14 cellular contexts compared by ENCODE assay signal in the genomic region with DNA sequence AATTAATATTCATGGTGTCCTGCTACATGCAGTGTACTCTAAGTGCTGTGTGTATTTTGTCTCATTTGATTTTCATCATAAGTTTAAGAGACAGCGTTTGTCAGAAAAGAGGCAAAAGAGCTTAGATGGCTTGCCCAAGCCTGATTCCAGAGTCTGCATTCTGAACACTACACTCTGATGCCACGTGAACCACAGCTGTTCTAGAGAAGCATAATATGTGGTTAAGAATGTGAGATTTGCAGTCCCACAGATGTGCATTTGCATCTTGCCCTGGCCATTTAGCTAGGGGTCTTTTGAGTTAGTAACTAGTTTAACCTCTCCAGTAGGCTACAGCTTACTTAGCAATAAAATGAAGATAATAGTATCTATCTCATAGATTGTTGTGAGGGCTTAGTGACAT. TPM values are rescaled to one million over a fixed set of nuclear protein-coding genes. Genes with fewer than 3 reads are reported as not detected.
DNase-seq lines count a peak whose midpoint lies in the region; ATAC-seq, FAIRE-seq and TF ChIP-seq lines count a peak whose summit lies in the region.
"Had no signal": no experiment of that assay in that cellular context is flagged by ENCODE, and none has a peak within 500 bp of the region (broad histone marks: within the 10 kb centered on the region; RNA-seq: fewer than 3 reads in every experiment).

No MANE protein-coding gene starts in this region.

- WGBS in HepG2 (ENCODE audit: low lambda C conversion rate), result 0% methylated on average over 1 of the region's 2 CpGs
- WGBS in right lobe of liver (ENCODE audit: insufficient coverage, low coverage, low lambda C conversion rate, missing lambda C conversion rate), result 68% methylated on average over 2 of the region's 2 CpGs
- 54% methylated on average over 2 of the region's 2 CpGs for WGBS in hepatocyte (ENCODE audit: low lambda C conversion rate, missing lambda C conversion rate)

- H3K27me3 ChIP-seq in HepG2 (ENCODE audit: control insufficient read depth in 1 of 2, insufficient read depth in 2 of 2, low read length in 2 of 2), result no peaks in the 10 kb centered on the region
- no peaks in the 10 kb centered on the region for H3K27me3 ChIP-seq in right lobe of liver
- H3K27me3 ChIP-seq in upper lobe of right lung, result no peaks in the 10 kb centered on the region
- H3K27me3 ChIP-seq in hepatocyte, result no peaks in the 10 kb centered on the region
- no peaks in the 10 kb centered on the region for H3K27me3 ChIP-seq in colonic mucosa
- H3K27me3 ChIP-seq: neutrophil had no signal

- H3K4me3 ChIP-seq in HepG2 (replicated peaks in 1 of 3; ENCODE audit: insufficient read depth in 1 of 3, low read depth in 2 of 3, low read length in 3 of 3), result no peak overlapping the region
- no peak overlapping the region for H3K4me3 ChIP-seq in right lobe of liver
- H3K4me3 ChIP-seq in upper lobe of right lung, result no peak overlapping the region
- no peak overlapping the region for H3K4me3 ChIP-seq in hepatocyte
- H3K4me3 ChIP-seq in colonic mucosa, result no peak overlapping the region

- H3K79me2 ChIP-seq in HepG2 (ENCODE audit: insufficient read depth, low read length) (no peaks in the 10 kb centered on the region), hepatocyte (no peaks in the 10 kb centered on the region)

- no peak for TF ChIP-seq RAD21 in HepG2 (CRISPR knock-in tag; IDR thresholded peaks at IDR 0.05)

- DNase-seq in HepG2 (ENCODE audit: low spot score), result no peak
- no peak for DNase-seq in right lobe of liver
- DNase-seq in NCI-H69 (lab: John Stamatoyannopoulos, UW), result peak; percentile 62
- no peak for DNase-seq in upper lobe of right lung
- no peak for DNase-seq in hepatocyte (ENCODE audit: low spot score)
- DNase-seq in NCI-H1092 (lab: John Stamatoyannopoulos, UW), result no peak
- no peak for DNase-seq in colonic mucosa
- DNase-seq: activated CD4-positive, CD25-positive, alpha-beta regulatory T cell; caudate nucleus; DMS153; left cardiac atrium had no signal

- no TSS peak for BruUV-seq in HepG2 (replicated peaks; lab: Mats Ljungman, UMichigan)

- TF ChIP-seq POLR2A in HepG2 (IDR thresholded peaks at IDR 0.05; ENCODE audit: insufficient read depth in 1 of 2, low read depth in 2 of 2, low read length in 2 of 2) (no peak), right lobe of liver (IDR thresholded peaks at IDR 0.05) (no peak)

- FAIRE-seq in HepG2 (lab: Jason Lieb, UNC), result no peak

- POLR2A ChIA-PET in HepG2 (lab: Yijun Ruan, JAX), result interaction anchor here (4.1 kb wide), 1 partner anchor 11 kb away, joined by 20 read pairs; a partner anchor contains a TSS

- TF ChIP-seq EP300 in HepG2 (IDR thresholded peaks at IDR 0.05; ENCODE audit: low read depth in 2 of 2, low read length in 2 of 2) (no peak), HepG2 (CRISPR knock-in tag; IDR thresholded peaks at IDR 0.05; ENCODE audit: borderline replicate concordance) (no peak)

- TF ChIP-seq CTCF in HepG2 (CRISPR knock-in tag; IDR thresholded peaks at IDR 0.05) (no peak), right lobe of liver (IDR thresholded peaks at IDR 0.05) (no peak), upper lobe of right lung (IDR thresholded peaks at IDR 0.05) (no peak), hepatocyte (IDR thresholded peaks at IDR 0.05; ENCODE audit: poor library complexity) (no peak), colonic mucosa (IDR thresholded peaks at IDR 0.05) (no peak)

- in situ Hi-C loops in HepG2 (cut with HindIII; ENCODE audit: extremely low pct_ligation_motif_present, low pct_unique_long_range_greater_than_20kb), result no loop called here

- H3K9me3 ChIP-seq in HepG2 (ENCODE audit: low read length) (no peaks in the 10 kb centered on the region), right lobe of liver (no peaks in the 10 kb centered on the region), upper lobe of right lung (no peaks in the 10 kb centered on the region), hepatocyte (ENCODE audit: low read depth) (no peaks in the 10 kb centered on the region), colonic mucosa (no peaks in the 10 kb centered on the region)
- H3K9me3 ChIP-seq: neutrophil had no signal

- no peak overlapping the region for H3K4me2 ChIP-seq in HepG2 (ENCODE audit: low read depth, low read length)
- H3K4me2 ChIP-seq in hepatocyte, result no peak overlapping the region

- ATAC-seq in HepG2 (no peak), right lobe of liver (no peak), HG02870 (IDR thresholded peaks at IDR 0.05; ENCODE audit: unreplicated experiment) (peak; percentile 78), upper lobe of right lung (no peak)
- ATAC-seq: HCT116, left cardiac atrium had no signal

- intact Hi-C loops in HepG2 (cut with micrococcal nuclease; ENCODE audit: unreplicated experiment), result no loop called here
- intact Hi-C loops in right lobe of liver (cut with DNase I), result no loop called here
- intact Hi-C loops in upper lobe of right lung (cut with DNase I), result no loop called here
- intact Hi-C loops in colonic mucosa (cut with DNase I), result no loop called here

- H3K4me1 ChIP-seq in HepG2 (ENCODE audit: insufficient read depth, low read length) (peaks cover 12% of the 10 kb centered on the region; the same call in 1 of the 2 replicates), right lobe of liver (no peaks in the 10 kb centered on the region), upper lobe of right lung (peaks cover 17% of the 10 kb centered on the region), hepatocyte (ENCODE audit: insufficient read depth) (peaks cover 12% of the 10 kb centered on the region), colonic mucosa (no peaks in the 10 kb centered on the region)

- CTCF ChIA-PET in HepG2 (lab: Yijun Ruan, JAX; ENCODE audit: low intra/inter-chr PET ratio, low total read pairs), result no interaction called here

- H3K36me3 ChIP-seq in HepG2 (replicated peaks in 1 of 2; ENCODE audit: control insufficient read depth in 1 of 2, insufficient read depth in 2 of 2, low read length in 2 of 2) (no peaks in the 10 kb centered on the region), right lobe of liver (no peaks in the 10 kb centered on the region), upper lobe of right lung (no peaks in the 10 kb centered on the region), hepatocyte (replicated peaks; ENCODE audit: insufficient read depth, low read depth) (no peaks in the 10 kb centered on the region), colonic mucosa (no peaks in the 10 kb centered on the region)
- H3K36me3 ChIP-seq: neutrophil had no signal

- H3K9me2 ChIP-seq in hepatocyte (replicated peaks; ENCODE audit: insufficient read depth), result no peaks in the 10 kb centered on the region

- H3K27ac ChIP-seq in HepG2 (ENCODE audit: extremely low read length, insufficient read depth, low read length) (no peak overlapping the region), right lobe of liver (no peak overlapping the region), upper lobe of right lung (peak overlapping the region; percentile 38), hepatocyte (no peak overlapping the region), colonic mucosa (no peak overlapping the region)
- H3K27ac ChIP-seq: neutrophil had no signal

- H4K20me1 ChIP-seq in HepG2 (ENCODE audit: insufficient read depth, low read length), result no peaks in the 10 kb centered on the region
- H4K20me1 ChIP-seq in hepatocyte (ENCODE audit: insufficient read depth, poor library complexity, severe bottlenecking), result no peaks in the 10 kb centered on the region

- no peak overlapping the region for H3K9ac ChIP-seq in HepG2 (ENCODE audit: insufficient read depth, low read depth, low read length)
- no peak overlapping the region for H3K9ac ChIP-seq in colonic mucosa (ENCODE audit: low read depth in 2 of 2, low read length in 2 of 2)

- H2AFZ ChIP-seq in HepG2 (ENCODE audit: low read length), result no peak overlapping the region
- H2AFZ ChIP-seq in hepatocyte, result no peak overlapping the region

TF ChIP-seq in HepG2, 621 proteins besides CTCF, POLR2A, EP300 and RAD21 (continues in another document):
- TF ChIP-seq ZBTB3 (CRISPR knock-in tag; IDR thresholded peaks at IDR 0.05; ENCODE audit: borderline replicate concordance, low read depth), result no peak
- TF ChIP-seq, protein P1, sequence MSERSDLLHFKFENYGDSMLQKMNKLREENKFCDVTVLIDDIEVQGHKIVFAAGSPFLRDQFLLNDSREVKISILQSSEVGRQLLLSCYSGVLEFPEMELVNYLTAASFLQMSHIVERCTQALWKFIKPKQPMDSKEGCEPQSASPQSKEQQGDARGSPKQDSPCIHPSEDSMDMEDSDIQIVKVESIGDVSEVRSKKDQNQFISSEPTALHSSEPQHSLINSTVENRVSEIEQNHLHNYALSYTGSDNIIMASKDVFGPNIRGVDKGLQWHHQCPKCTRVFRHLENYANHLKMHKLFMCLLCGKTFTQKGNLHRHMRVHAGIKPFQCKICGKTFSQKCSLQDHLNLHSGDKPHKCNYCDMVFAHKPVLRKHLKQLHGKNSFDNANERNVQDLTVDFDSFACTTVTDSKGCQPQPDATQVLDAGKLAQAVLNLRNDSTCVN (CRISPR knock-in tag; IDR thresholded peaks at IDR 0.05; ENCODE audit: borderline replicate concordance), result peak; percentile 93; the same call in 1 of the 2 replicates

RNA-seq across cellular contexts. Expression of a gene that starts 9.2 kb away (rescaled TPM):
- total RNA-seq in HepG2 (2016; rRNA removed; fragmentation: Illumina TruSeq; extraction: Trizol), result 25.0 and 46.2 TPM in 2 replicates
- total RNA-seq in HepG2 (2016; cell fraction: cytosol; rRNA removed; fragmentation: Illumina TruSeq; extraction: Trizol; ENCODE audit: low read depth), result 21.8 and 26.9 TPM in 2 replicates
- total RNA-seq in HepG2 (2016; cell fraction: insoluble cytoplasmic fraction; rRNA removed; fragmentation: Illumina TruSeq; extraction: Trizol), result 23.2 and 49.2 TPM in 2 replicates
- 27.1 and 30.4 TPM in 2 replicates for total RNA-seq in HepG2 (2016; cell fraction: membrane; rRNA removed; fragmentation: Illumina TruSeq; extraction: Trizol)
- 59.8 and 64.1 TPM in 2 replicates for total RNA-seq in HepG2 (2016; cell fraction: nucleus; rRNA removed; fragmentation: Illumina TruSeq; extraction: Trizol)
- polyA plus RNA-seq in HepG2 (2011; rRNA removed), result 33.2 and 36.2 TPM in 2 replicates
- 30.4 and 31.8 TPM in 2 replicates for polyA plus RNA-seq in HepG2 (2011; cell fraction: cytosol; rRNA removed)
- polyA plus RNA-seq in HepG2 (2011; cell fraction: nucleus; rRNA removed), result 131 and 138 TPM in 2 replicates
- polyA plus RNA-seq in HepG2 (2012), result 49.0 and 63.8 TPM in 2 replicates
- polyA plus RNA-seq in HepG2 (2016; cell fraction: cytosol; fragmentation: Illumina TruSeq; extraction: Trizol; ENCODE audit: low read depth), result 24.1 and 25.0 TPM in 2 replicates
- polyA plus RNA-seq in HepG2 (2016; cell fraction: insoluble cytoplasmic fraction; fragmentation: Illumina TruSeq; extraction: Trizol; ENCODE audit: low read depth), result 48.7 and 51.1 TPM in 2 replicates
- polyA plus RNA-seq in HepG2 (2016; cell fraction: membrane; fragmentation: Illumina TruSeq; extraction: Trizol; ENCODE audit: low read depth), result 26.6 and 28.9 TPM in 2 replicates
- 151 and 156 TPM in 2 replicates for polyA plus RNA-seq in HepG2 (2016; cell fraction: nucleus; fragmentation: Illumina TruSeq; extraction: Trizol; ENCODE audit: insufficient read depth, low read depth)
- polyA minus RNA-seq in HepG2 (2011; rRNA and poly(A)+ RNA removed; ENCODE audit: low replicate concordance), result 1.4 and 17.0 TPM in 2 replicates
- polyA minus RNA-seq in HepG2 (2011; cell fraction: cytosol; rRNA and poly(A)+ RNA removed), result 11.3 and 13.7 TPM in 2 replicates
- polyA minus RNA-seq in HepG2 (2011; cell fraction: nucleus; rRNA and poly(A)+ RNA removed), result 60.7 and 75.2 TPM in 2 replicates
- 10 to 100 TPM; 14.1 to 66.4 (median 43.6) TPM for total RNA-seq in right lobe of liver
- total RNA-seq in upper lobe of right lung, result 16.4 TPM
- 90.5 and 93.1 TPM in 2 replicates for total RNA-seq in hepatocyte
- 175 and 178 TPM in 2 replicates for polyA plus RNA-seq in hepatocyte
- total RNA-seq in colonic mucosa, result 10 to 100 TPM; 29.0 to 29.4 TPM
